Comparison of ENCODE assay signal across 10 cellular contexts in the genomic region with DNA sequence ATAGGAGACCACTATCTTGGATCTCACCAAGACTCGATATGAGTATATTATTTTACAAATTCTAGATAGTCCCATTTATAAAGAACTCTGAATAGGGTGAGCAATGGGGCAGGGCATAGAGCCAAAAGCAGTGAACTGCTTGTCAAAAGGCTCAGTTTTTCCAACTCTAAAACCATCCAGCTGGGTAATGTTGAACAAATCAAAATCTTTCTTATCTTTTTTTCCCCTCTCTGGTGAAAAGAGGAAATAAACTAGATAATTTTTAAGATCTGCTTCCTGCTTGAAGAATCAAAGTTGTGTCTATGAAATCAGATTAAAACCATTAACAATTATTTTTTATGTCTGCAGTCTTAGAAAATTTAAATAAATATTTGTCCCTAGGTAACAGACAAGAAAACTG.
DNase-seq lines count a peak whose midpoint lies in the region; ATAC-seq and TF ChIP-seq lines count a peak whose summit lies in the region.
"Had no signal": no experiment of that assay in that cellular context is flagged by ENCODE, and none has a peak within 500 bp of the region (broad histone marks: within the 10 kb centered on the region; RNA-seq: fewer than 3 reads in every experiment).

No MANE protein-coding gene starts in this region.

- H3K27ac Mint-ChIP-seq in dendritic cell treated with granulocyte-macrophage colony-stimulating factor and Interleukin-4, amounts not matched to agents 40 ng/mL and 50 ng/mL, for 4 days, result peak overlapping the region; percentile 57

- DNase-seq in stimulated activated CD4-positive, alpha-beta T cell treated with anti-CD3 and anti-CD28 coated beads, Interleukin-15, amount 100 ng/mL, for 24 hours, result peak; percentile 14
- no peak for DNase-seq in stimulated activated CD4-positive, alpha-beta T cell treated with anti-CD3 and anti-CD28 coated beads, Interleukin-4, amount 100 ng/mL, for 1 hour
- no peak for DNase-seq in vagina (ENCODE audit: extremely low spot score in 2 of 2)
- DNase-seq in NCI-H1930 (lab: John Stamatoyannopoulos, UW), result no peak
- no peak for DNase-seq in SJCRH30
- DNase-seq: CD4-positive, alpha-beta memory T cell; stimulated activated naive CD4-positive, alpha-beta T cell had no signal

- H3K9me3 ChIP-seq in muscle layer of colon (ENCODE audit: low read length), result no peaks in the 10 kb centered on the region
- H3K9me3 ChIP-seq in vagina, result no peaks in the 10 kb centered on the region
- H3K9me3 ChIP-seq in SJCRH30 (replicated peaks), result no peaks in the 10 kb centered on the region

- H3K4me3 Mint-ChIP-seq in dendritic cell treated with granulocyte-macrophage colony-stimulating factor and Interleukin-4, amounts not matched to agents 40 ng/mL and 50 ng/mL, for 4 days, result no peak overlapping the region
- H3K4me3 Mint-ChIP-seq: CD4-positive, alpha-beta memory T cell had no signal

- H3K27me3 Mint-ChIP-seq in dendritic cell treated with granulocyte-macrophage colony-stimulating factor and Interleukin-4, amounts not matched to agents 40 ng/mL and 50 ng/mL, for 4 days, result no peaks in the 10 kb centered on the region
- H3K27me3 Mint-ChIP-seq: CD4-positive, alpha-beta memory T cell had no signal

- no peak for TF ChIP-seq POLR2A in vagina (IDR thresholded peaks at IDR 0.05)

- no peak overlapping the region for H3K4me3 ChIP-seq in muscle layer of colon (ENCODE audit: low read depth in 1 of 2, low read length in 2 of 2)
- no peak overlapping the region for H3K4me3 ChIP-seq in vagina
- H3K4me3 ChIP-seq in SJCRH30, result no peak overlapping the region

- ATAC-seq in HG02981 (IDR thresholded peaks at IDR 0.05; ENCODE audit: unreplicated experiment), result no peak

- peaks cover 41% of the 10 kb centered on the region for H3K4me1 Mint-ChIP-seq in dendritic cell treated with granulocyte-macrophage colony-stimulating factor and Interleukin-4, amounts not matched to agents 40 ng/mL and 50 ng/mL, for 4 days (ENCODE audit: low read depth)

- TF ChIP-seq CTCF in vagina (IDR thresholded peaks at IDR 0.05), result no peak

- no peaks in the 10 kb centered on the region for H3K36me3 ChIP-seq in muscle layer of colon (ENCODE audit: insufficient read depth, low read length)
- H3K36me3 ChIP-seq in vagina, result no peaks in the 10 kb centered on the region
- H3K36me3 ChIP-seq in SJCRH30, result no peaks in the 10 kb centered on the region

- peaks cover 23% of the 10 kb centered on the region for H3K4me1 ChIP-seq in muscle layer of colon (ENCODE audit: insufficient read depth, low read length)
- H3K4me1 ChIP-seq in vagina, result peaks cover 29% of the 10 kb centered on the region
- H3K4me1 ChIP-seq in SJCRH30, result peaks cover 15% of the 10 kb centered on the region; the same call in 1 of the 2 replicates

- no peak overlapping the region for H3K9ac ChIP-seq in muscle layer of colon (ENCODE audit: low read length)

- peak overlapping the region; percentile 38 for H3K27ac ChIP-seq in muscle layer of colon (ENCODE audit: low read depth, low read length)
- peak overlapping the region; percentile 70 for H3K27ac ChIP-seq in vagina
- no peak overlapping the region for H3K27ac ChIP-seq in SJCRH30

- H3K9me3 Mint-ChIP-seq in dendritic cell treated with granulocyte-macrophage colony-stimulating factor and Interleukin-4, amounts not matched to agents 40 ng/mL and 50 ng/mL, for 4 days, result no peaks in the 10 kb centered on the region

- intact Hi-C loops in dendritic cell treated with granulocyte-macrophage colony-stimulating factor and Interleukin-4, amounts not matched to agents 40 ng/mL and 50 ng/mL, for 4 days (cut with micrococcal nuclease), result loop anchor here (5.0 to 10.0 kb wide), 2 partner anchors 72 to 435 kb away; no protein-coding TSS in a partner anchor
- intact Hi-C loops in vagina (cut with DNase I), result no loop called here

- H3K27me3 ChIP-seq in muscle layer of colon (ENCODE audit: control insufficient read depth in 1 of 2, insufficient read depth in 2 of 2, low read length in 2 of 2) (no peaks in the 10 kb centered on the region), vagina (no peaks in the 10 kb centered on the region), SJCRH30 (no peaks in the 10 kb centered on the region)

- H3K36me3 Mint-ChIP-seq in dendritic cell treated with granulocyte-macrophage colony-stimulating factor and Interleukin-4, amounts not matched to agents 40 ng/mL and 50 ng/mL, for 4 days (ENCODE audit: low read depth), result no peaks in the 10 kb centered on the region
- H3K36me3 Mint-ChIP-seq: CD4-positive, alpha-beta memory T cell had no signal
